22 cellular contexts compared by ENCODE assay signal in the genomic region with DNA sequence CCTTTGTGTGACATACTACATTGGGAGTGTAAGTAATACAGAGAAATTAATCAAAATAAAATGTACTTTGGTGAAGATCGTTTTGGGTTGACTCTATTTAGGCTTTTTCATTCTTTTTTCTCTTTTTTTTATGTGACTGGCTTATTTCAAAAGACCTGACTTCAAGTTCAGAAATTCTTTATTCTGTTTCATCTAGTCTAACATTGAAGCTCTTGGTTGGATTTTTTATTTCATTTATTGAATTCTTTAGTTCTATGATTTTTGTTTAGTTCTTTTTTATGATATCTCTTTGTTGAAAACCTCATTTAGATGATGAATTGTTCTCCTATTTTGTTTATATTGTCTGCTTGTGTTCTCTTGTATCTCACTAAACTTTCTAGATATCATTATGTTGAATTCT. TPM values are rescaled to one million over a fixed set of nuclear protein-coding genes. Genes with fewer than 3 reads are reported as not detected.
DNase-seq lines count a peak whose midpoint lies in the region; FAIRE-seq lines count a peak whose summit lies in the region.
"Had no signal": no experiment of that assay in that cellular context is flagged by ENCODE, and none has a peak within 500 bp of the region (broad histone marks: within the 10 kb centered on the region; RNA-seq: fewer than 3 reads in every experiment).

No MANE protein-coding gene starts in this region.

- H3K4me3 ChIP-seq in small intestine (ENCODE audit: low read depth in 1 of 2, low read length in 2 of 2): no peak overlapping the region
- H3K4me3 ChIP-seq: BLaER1, GM12878, HAP-1 had no signal

- peaks cover 0 to 7% of the 10 kb centered on the region in 2 donors for H3K36me3 ChIP-seq in small intestine (ENCODE audit: control insufficient read depth in 2 of 2, insufficient read depth in 2 of 2, low read length in 2 of 2)

- 87 to 97% (median 90%) methylated on average over 1 of the region's 1 CpG for WGBS in small intestine, 3 donors

- DNase-seq in NCI-H2171 treated with DMSO at 0.1 percent for 48 hours (lab: John Stamatoyannopoulos, UW) (peak; percentile 24), NCI-H2171 (lab: John Stamatoyannopoulos, UW) (no peak), frontal cortex (ENCODE audit: low spot score in 2 of 2) (no peak), small intestine (no peak), RPMI8226 (no peak), NCI-H82 treated with DMSO at 0.1 percent for 48 hours (lab: John Stamatoyannopoulos, UW; ENCODE audit: unreplicated experiment) (no peak), dedifferentiated amniotic fluid mesenchymal stem cell (ENCODE audit: extremely low spot score) (no peak)
- DNase-seq: Caco-2; CD4-positive, CD25-positive, alpha-beta regulatory T cell; CD8-positive, alpha-beta T cell; DMS 273 treated with DMSO at 0.1 percent for 48 hours; DMS79; EL; GDM1; GOT3 had no signal

- peak; percentile 47 for FAIRE-seq in colon (lab: Jason Lieb, UNC)
- peak; percentile 24 for FAIRE-seq in frontal cortex (lab: Jason Lieb, UNC)
- FAIRE-seq in small intestine (lab: Jason Lieb, UNC): peak; percentile 15
- FAIRE-seq: GM12878, H54 had no signal

- no peaks in the 10 kb centered on the region for H3K9me3 ChIP-seq in small intestine (ENCODE audit: control insufficient read depth, low read depth)
- H3K9me3 ChIP-seq: Caco-2 had no signal

- H3K27me3 ChIP-seq in small intestine (ENCODE audit: control insufficient read depth in 2 of 2, insufficient read depth in 2 of 2, low read length in 2 of 2): no peaks in the 10 kb centered on the region
- H3K27me3 ChIP-seq: BLaER1 had no signal

- no peak overlapping the region for H3K27ac ChIP-seq in small intestine (ENCODE audit: low read depth in 1 of 2, low read length in 1 of 2)
- H3K27ac ChIP-seq: 22Rv1, BLaER1, C4-2B had no signal

- H3K4me1 ChIP-seq in small intestine (ENCODE audit: control insufficient read depth in 2 of 2, insufficient read depth in 1 of 2, low read depth in 1 of 2, low read length in 1 of 2): no peaks in the 10 kb centered on the region
- H3K4me1 ChIP-seq: BLaER1, Caco-2 had no signal

RNA-seq across cellular contexts. Expression of a gene that starts 35.6 kb away (rescaled TPM):
- 31.8 TPM for total RNA-seq in frontal cortex
- 10 to 100 TPM; 17.8 to 32.1 (median 19.0) TPM for polyA plus RNA-seq in small intestine
